In the genomic region with DNA sequence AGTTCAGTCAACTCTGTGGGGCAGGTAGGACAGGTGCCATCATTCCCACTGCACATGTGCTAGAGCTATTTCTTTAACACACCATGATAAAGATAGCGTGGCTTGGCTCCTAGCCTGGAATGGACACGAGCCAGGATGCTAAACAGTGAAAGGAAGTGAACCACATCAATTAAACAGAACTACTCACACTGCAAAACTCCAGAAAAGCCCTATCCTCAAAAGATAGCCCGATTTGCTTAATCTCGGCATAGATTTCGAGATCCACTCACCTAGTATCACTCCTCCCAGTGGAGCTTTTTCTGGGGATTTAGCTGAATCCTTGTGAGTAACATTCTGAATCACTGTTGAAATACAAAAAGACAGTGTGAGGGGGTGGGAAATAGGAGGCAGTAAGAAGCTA, we compare ENCODE assay signal across 10 cellular contexts.
DNase-seq lines count a peak whose midpoint lies in the region; ATAC-seq and TF ChIP-seq lines count a peak whose summit lies in the region.
"Had no signal": no experiment of that assay in that cellular context is flagged by ENCODE, and none has a peak within 500 bp of the region (broad histone marks: within the 10 kb centered on the region; RNA-seq: fewer than 3 reads in every experiment).

No MANE protein-coding gene starts in this region.

- intact Hi-C loops in testis (cut with DNase I; ENCODE audit: low total_unique reads), result no loop called here

- ATAC-seq in foreskin keratinocyte, result peak; percentile 90
- ATAC-seq in HG02763 (IDR thresholded peaks at IDR 0.05; ENCODE audit: unreplicated experiment), result no peak
- no peak for ATAC-seq in GM21360 (IDR thresholded peaks at IDR 0.05; ENCODE audit: unreplicated experiment)
- ATAC-seq: GM12878 had no signal

- H3K4me3 ChIP-seq in testis, result no peak overlapping the region
- H3K4me3 ChIP-seq: GM12878 had no signal

- H3K27ac ChIP-seq in RWPE1, result no peak overlapping the region
- no peak overlapping the region for H3K27ac ChIP-seq in foreskin keratinocyte
- H3K27ac ChIP-seq in testis, result no peak overlapping the region

- no peaks in the 10 kb centered on the region for H3K27me3 ChIP-seq in foreskin keratinocyte
- H3K27me3 ChIP-seq in testis, result no peaks in the 10 kb centered on the region

- 36 to 43% methylated on average over 5 of the region's 5 CpGs for WGBS in testis, 2 donors

- no peak for TF ChIP-seq CTCF in RWPE1 (conservative IDR thresholded peaks at IDR 0.05; ENCODE audit: low read depth)
- peak; percentile 26 for TF ChIP-seq CTCF in foreskin keratinocyte (conservative IDR thresholded peaks at IDR 0.05)
- no peak for TF ChIP-seq CTCF in testis (IDR thresholded peaks at IDR 0.05)

- H3K4me1 ChIP-seq in foreskin keratinocyte, result peaks cover 6% of the 10 kb centered on the region
- H3K4me1 ChIP-seq in testis, result no peaks in the 10 kb centered on the region

- no peak for TF ChIP-seq POLR2A in testis (IDR thresholded peaks at IDR 0.05)

- POLR2A ChIA-PET in RWPE1 (lab: Yijun Ruan, JAX; ENCODE audit: low non-redundant PET), result no interaction called here

- CTCF ChIA-PET in RWPE1 (lab: Yijun Ruan, JAX), result no interaction called here

- DNase-seq in HK-2 (ENCODE audit: unreplicated experiment), result peak; percentile 18
- peak; percentile 68 for DNase-seq in RWPE1 (ENCODE audit: low spot score)
- DNase-seq in foreskin keratinocyte, result peak; percentile 67 to 87
- DNase-seq in testis, result peak; percentile 49
- DNase-seq in D341Med (ENCODE audit: low spot score), result no peak
- DNase-seq: activated B cell treated with CpG ODN at 0.5 μM for 24 hours, aorta had no signal

- H3K36me3 ChIP-seq in testis (ENCODE audit: low read depth, missing control alignments), result no peaks in the 10 kb centered on the region

- H3K9me3 ChIP-seq in testis, result no peaks in the 10 kb centered on the region
